8 cellular contexts compared by ENCODE assay signal in genomic region chr13:50123002-50123401, GRCh38.
DNase-seq lines count a peak whose midpoint lies in the region; ATAC-seq and TF ChIP-seq lines count a peak whose summit lies in the region.

No MANE protein-coding gene starts in this region.

- peak overlapping the region; percentile 100 for H3K27ac ChIP-seq in left lung
- H3K27ac ChIP-seq in thyroid gland, result peak overlapping the region in 2 of 3 donors; percentile 92 to 100

- intact Hi-C loops in left lung (cut with DNase I) (no loop called here), thyroid gland (cut with DNase I) (loop anchor here (10.0 kb wide), 2 partner anchors 128 to 412 kb away; partner anchors contain the start of gene TRIM13)

- H3K9me3 ChIP-seq in left lung, result no peaks in the 10 kb centered on the region
- H3K9me3 ChIP-seq in thyroid gland, result no peaks in the 10 kb centered on the region

- WGBS in thyroid gland, 2 donors, result 80 to 90% methylated on average over 3 of the region's 3 CpGs

- no peak for DNase-seq in activated T-cell treated with anti-CD3 and anti-CD28 coated beads, Interleukin-2, amount 50 U/mL, for 24 hours
- no peak for DNase-seq in activated T-cell treated with anti-CD3 and anti-CD28 coated beads, Interleukin-2, amount 50 U/mL, for 1 hour
- DNase-seq in left lung (no peak), thyroid gland (no peak), anterior cingulate cortex (lab: John Stamatoyannopoulos, UW) (no peak), NCI-H2107 treated with DMSO at 0.1 percent for 48 hours (lab: John Stamatoyannopoulos, UW; ENCODE audit: unreplicated experiment) (no peak)

- peak overlapping the region; percentile 91 for H3K27ac Mint-ChIP-seq in activated T-cell treated with anti-CD3 and anti-CD28 coated beads, Interleukin-2, amount 50 U/mL, for 24 hours
- peak overlapping the region; percentile 83 for H3K27ac Mint-ChIP-seq in activated T-helper 17 cell treated with anti-CD3 and anti-CD28 coated beads, Interleukin-2, amount 50 U/mL, for 72 hours

- H3K4me3 ChIP-seq in left lung (peak overlapping the region in 1 of 2 donors; percentile 96), thyroid gland (replicated peaks in 1 of 3) (peak overlapping the region in 1 of 3 donors; percentile 99)

- TF ChIP-seq CTCF in left lung (IDR thresholded peaks at IDR 0.05), result no peak
- no peak for TF ChIP-seq CTCF in thyroid gland (IDR thresholded peaks at IDR 0.05)

- peaks cover 4% of the 10 kb centered on the region for H3K36me3 Mint-ChIP-seq in activated T-cell treated with anti-CD3 and anti-CD28 coated beads, Interleukin-2, amount 50 U/mL, for 24 hours (ENCODE audit: low read depth)
- H3K36me3 Mint-ChIP-seq in activated T-helper 17 cell treated with anti-CD3 and anti-CD28 coated beads, Interleukin-2, amount 50 U/mL, for 72 hours (ENCODE audit: low read depth), result peaks cover 39% of the 10 kb centered on the region

- H3K27me3 Mint-ChIP-seq in activated T-cell treated with anti-CD3 and anti-CD28 coated beads, Interleukin-2, amount 50 U/mL, for 24 hours, result peaks cover 16% of the 10 kb centered on the region
- no peaks in the 10 kb centered on the region for H3K27me3 Mint-ChIP-seq in activated T-helper 17 cell treated with anti-CD3 and anti-CD28 coated beads, Interleukin-2, amount 50 U/mL, for 72 hours

- H3K4me1 ChIP-seq in left lung, result peaks cover 9 to 69% of the 10 kb centered on the region in 2 donors
- peaks cover 9 to 24% of the 10 kb centered on the region in 2 donors for H3K4me1 ChIP-seq in thyroid gland

- H3K9me3 Mint-ChIP-seq in activated T-cell treated with anti-CD3 and anti-CD28 coated beads, Interleukin-2, amount 50 U/mL, for 24 hours, result no peaks in the 10 kb centered on the region
- no peaks in the 10 kb centered on the region for H3K9me3 Mint-ChIP-seq in activated T-helper 17 cell treated with anti-CD3 and anti-CD28 coated beads, Interleukin-2, amount 50 U/mL, for 72 hours

- H3K4me1 Mint-ChIP-seq in activated T-cell treated with anti-CD3 and anti-CD28 coated beads, Interleukin-2, amount 50 U/mL, for 24 hours (ENCODE audit: low read depth), result peaks cover 54% of the 10 kb centered on the region
- H3K4me1 Mint-ChIP-seq in activated T-helper 17 cell treated with anti-CD3 and anti-CD28 coated beads, Interleukin-2, amount 50 U/mL, for 72 hours, result peaks cover 29% of the 10 kb centered on the region

- peak overlapping the region; percentile 76 for H3K4me3 Mint-ChIP-seq in activated T-cell treated with anti-CD3 and anti-CD28 coated beads, Interleukin-2, amount 50 U/mL, for 24 hours
- peak overlapping the region; percentile 92 for H3K4me3 Mint-ChIP-seq in activated T-helper 17 cell treated with anti-CD3 and anti-CD28 coated beads, Interleukin-2, amount 50 U/mL, for 72 hours

- no peak for ATAC-seq in activated T-helper 17 cell treated with anti-CD3 and anti-CD28 coated beads, Interleukin-2, amount 50 U/mL, for 72 hours (replicated peaks)
- ATAC-seq in left lung (no peak), GM18868 (IDR thresholded peaks at IDR 0.05; ENCODE audit: unreplicated experiment) (no peak)

- peaks cover 0 to 15% of the 10 kb centered on the region in 2 donors for H3K27me3 ChIP-seq in left lung
- peaks cover 4% of the 10 kb centered on the region for H3K27me3 ChIP-seq in thyroid gland

- H3K36me3 ChIP-seq in left lung (no peaks in the 10 kb centered on the region), thyroid gland (no peaks in the 10 kb centered on the region)

- TF ChIP-seq POLR2A in thyroid gland (IDR thresholded peaks at IDR 0.05), result no peak
